Comparison of ENCODE assay signal across 8 cellular contexts in genomic region chr2:19362652-19363473, GRCh38. TPM values are rescaled to one million over a fixed set of nuclear protein-coding genes. Genes with fewer than 3 reads are reported as not detected.
A peak's percentile ranks its signal among the peaks of the same experiment; 100 is the strongest.
DNase-seq lines count a peak whose midpoint lies in the region; ATAC-seq and TF ChIP-seq lines count a peak whose summit lies in the region.

No MANE protein-coding gene starts in this region.

- peak; percentile 76 for DNase-seq in activated CD8-positive, alpha-beta memory T cell treated with anti-CD3 and anti-CD28 coated beads for 24 hours
- no peak for DNase-seq in activated CD8-positive, alpha-beta memory T cell treated with anti-CD3 and anti-CD28 coated beads, Interleukin-2, amount 50 U/mL, for 48 hours
- DNase-seq in NCI-H2171 (lab: John Stamatoyannopoulos, UW): peak; percentile 84
- peak; percentile 46 to 51 for DNase-seq in activated CD4-positive, alpha-beta T cell treated with anti-CD3 and anti-CD28 coated beads for 4 hours
- DNase-seq in erythroblast (lab: John Stamatoyannopoulos, UW): peak; percentile 66 to 75
- peak; percentile 78 for DNase-seq in mucosa of gallbladder (ENCODE audit: low spot score)
- DNase-seq in superior temporal gyrus (ENCODE audit: extremely low spot score): peak; percentile 81

- no peak for TF ChIP-seq POLR2A in erythroblast (IDR thresholded peaks at IDR 0.05; ENCODE audit: low read length)

- peak; percentile 42 for ATAC-seq in HG02885 (IDR thresholded peaks at IDR 0.05; ENCODE audit: poor library complexity, unreplicated experiment)

RNA-seq across cellular contexts. Expression of gene OSR1, which starts 4.4 kb away (rescaled TPM):
- 4.9 TPM for total RNA-seq in mucosa of gallbladder
